37 cellular contexts compared by ENCODE assay signal in genomic region chr7:51689547-51689946, GRCh38.
"Had no signal": no experiment of that assay in that cellular context is flagged by ENCODE, and none has a peak within 500 bp of the region (broad histone marks: within the 10 kb centered on the region; RNA-seq: fewer than 3 reads in every experiment).

No MANE protein-coding gene starts in this region.

- H3K27ac Mint-ChIP-seq: activated B cell treated with CpG ODN at 0.5 μM for 24 hours; activated CD4-positive, alpha-beta memory T cell treated with anti-CD3 and anti-CD28 coated beads for 36 hours; activated CD4-positive, alpha-beta T cell treated with anti-CD3 and anti-CD28 coated beads, Interleukin-2, amount 10 ng/mL, durations not matched to agents 24 days and 14 days; activated CD8-positive, alpha-beta T cell treated with anti-CD3 and anti-CD28 coated beads for 36 hours; activated naive CD4-positive, alpha-beta T cell treated with anti-CD3 and anti-CD28 coated beads, Interleukin-2, amount 10 ng/mL, durations not matched to agents 7 days and 5 days; activated naive CD4-positive, alpha-beta T cell treated with anti-CD3 and anti-CD28 coated beads, Interleukin-2, amount 50 U/mL, for 24 hours; activated naive CD8-positive, alpha-beta T cell; activated naive CD8-positive, alpha-beta T cell treated with anti-CD3 and anti-CD28 coated beads, Interleukin-2, amount 10 ng/mL, durations not matched to agents 7 days and 5 days; activated naive CD8-positive, alpha-beta T cell treated with anti-CD3 and anti-CD28 coated beads, Interleukin-2, amount 50 U/mL, for 24 hours; activated T-helper 2 cell treated with anti-CD3 and anti-CD28 coated beads, Interferon-gamma antibody, Interleukin-2, Interleukin-4, amounts not matched to agents 10 μg/mL and 5 μg/mL and 100 μg/mL, durations not matched to agents 14 hours and 24 hours and 36 hours; brain; T-helper 1 cell treated with Interleukin-12 subunit alpha and Interleukin-12 subunit beta and Interleukin-4 antibody, amounts not matched to agents 30 μg/mL and 1 μg/mL, for 36 hours; T-helper 2 cell treated with Interferon-gamma antibody and Interleukin-4, amounts not matched to agents 5 μg/mL and 100 μg/mL, for 36 hours had no signal

- H3K27ac ChIP-seq: ascending aorta, cardiac muscle cell, VCaP had no signal

- H3K36me3 Mint-ChIP-seq: activated CD4-positive, alpha-beta memory T cell treated with anti-CD3 and anti-CD28 coated beads for 36 hours; activated naive CD4-positive, alpha-beta T cell treated with anti-CD3 and anti-CD28 coated beads, Interleukin-2, amount 10 ng/mL, durations not matched to agents 7 days and 5 days; activated naive CD4-positive, alpha-beta T cell treated with anti-CD3 and anti-CD28 coated beads, Interleukin-2, amount 50 U/mL, for 24 hours; activated naive CD8-positive, alpha-beta T cell; activated naive CD8-positive, alpha-beta T cell treated with anti-CD3 and anti-CD28 coated beads, Interleukin-2, amount 10 ng/mL, durations not matched to agents 7 days and 5 days; brain had no signal

- H3K4me3 Mint-ChIP-seq: activated B cell treated with CpG ODN at 0.5 μM for 24 hours; activated CD4-positive, alpha-beta memory T cell treated with anti-CD3 and anti-CD28 coated beads for 36 hours; activated CD4-positive, alpha-beta T cell treated with anti-CD3 and anti-CD28 coated beads, Interleukin-2, amount 10 ng/mL, durations not matched to agents 24 days and 14 days; activated CD8-positive, alpha-beta T cell treated with anti-CD3 and anti-CD28 coated beads for 36 hours; activated naive CD4-positive, alpha-beta T cell treated with anti-CD3 and anti-CD28 coated beads, Interleukin-2, amount 10 ng/mL, durations not matched to agents 7 days and 5 days; activated naive CD4-positive, alpha-beta T cell treated with anti-CD3 and anti-CD28 coated beads, Interleukin-2, amount 50 U/mL, for 24 hours; activated naive CD8-positive, alpha-beta T cell; activated naive CD8-positive, alpha-beta T cell treated with anti-CD3 and anti-CD28 coated beads, Interleukin-2, amount 10 ng/mL, durations not matched to agents 7 days and 5 days; activated naive CD8-positive, alpha-beta T cell treated with anti-CD3 and anti-CD28 coated beads, Interleukin-2, amount 50 U/mL, for 24 hours; activated T-cell treated with anti-CD3 and anti-CD28 coated beads, Interleukin-2, amount 50 U/mL, for 4 hours; brain; central memory CD8-positive, alpha-beta T cell; T-helper 1 cell treated with Interleukin-12 subunit alpha and Interleukin-12 subunit beta and Interleukin-4 antibody, amounts not matched to agents 30 μg/mL and 1 μg/mL, for 36 hours; T-helper 2 cell treated with Interferon-gamma antibody and Interleukin-4, amounts not matched to agents 5 μg/mL and 100 μg/mL, for 36 hours had no signal

- FAIRE-seq: bronchial epithelial cell, TTC549 had no signal

- H3K4me3 ChIP-seq: ascending aorta, cardiac muscle cell had no signal

- DNase-seq: activated B cell treated with CpG ODN at 0.5 μM for 24 hours; activated CD4-positive, alpha-beta memory T cell treated with anti-CD3 and anti-CD28 coated beads for 36 hours; activated CD4-positive, alpha-beta T cell treated with anti-CD3 and anti-CD28 coated beads for 4 hours; activated CD4-positive, alpha-beta T cell treated with anti-CD3 and anti-CD28 coated beads, Interleukin-2, amount 10 ng/mL, durations not matched to agents 24 days and 14 days; activated CD4-positive, alpha-beta T cell treated with anti-CD3 and anti-CD28 coated beads, Interleukin-2, amount 50 U/mL, for 1 hour; activated CD4-positive, alpha-beta T cell treated with anti-CD3 and anti-CD28 coated beads, Interleukin-2, amount 50 U/mL, for 4 hours; activated CD4-positive, CD25-positive, alpha-beta regulatory T cell treated with anti-CD3 and anti-CD28 coated beads, Interleukin-2, amount 50 U/mL, for 72 hours; activated CD8-positive, alpha-beta memory T cell treated with anti-CD3 and anti-CD28 coated beads, Interleukin-2, amount 50 U/mL, for 4 hours; activated CD8-positive, alpha-beta T cell treated with anti-CD3 and anti-CD28 coated beads for 36 hours; activated effector memory CD4-positive, alpha-beta T cell treated with Interleukin-2 at 50 U/mL for 16 hours; activated gamma-delta T cell; activated naive CD4-positive, alpha-beta T cell treated with anti-CD3 and anti-CD28 coated beads, Interleukin-2, amount 10 ng/mL, durations not matched to agents 7 days and 5 days; activated naive CD4-positive, alpha-beta T cell treated with Interleukin-2 at 50 U/mL for 16 hours; activated naive CD8-positive, alpha-beta T cell treated with anti-CD3 and anti-CD28 coated beads, Interleukin-2, amount 10 ng/mL, durations not matched to agents 7 days and 5 days; activated naive CD8-positive, alpha-beta T cell treated with anti-CD3 and anti-CD28 coated beads, Interleukin-2, amount 50 U/mL, for 24 hours; activated T-cell treated with anti-CD3 and anti-CD28 coated beads for 4 hours; activated T-cell treated with anti-CD3 and anti-CD28 coated beads, Interleukin-2, amount 50 U/mL, for 1 hour; activated T-cell treated with anti-CD3 and anti-CD28 coated beads, Interleukin-2, amount 50 U/mL, for 4 hours; amygdala; anterior cingulate cortex; caudate nucleus; cerebellar nuclear complex; T-helper 1 cell; T-helper 2 cell; T-helper 9 cell had no signal

- H3K9me3 ChIP-seq: ascending aorta had no signal

- ATAC-seq: activated CD8-positive, alpha-beta T cell treated with anti-CD3 and anti-CD28 coated beads for 36 hours; activated naive CD8-positive, alpha-beta T cell treated with anti-CD3 and anti-CD28 coated beads, Interleukin-2, amount 50 U/mL, for 24 hours; activated T-cell treated with anti-CD3 and anti-CD28 coated beads, Interleukin-2, amount 50 U/mL, for 4 hours had no signal

- H3K4me1 ChIP-seq: ascending aorta had no signal

- H3K36me3 ChIP-seq: ascending aorta, cardiac muscle cell had no signal

- H3K4me1 Mint-ChIP-seq: activated B cell treated with CpG ODN at 0.5 μM for 24 hours; activated CD4-positive, alpha-beta T cell treated with anti-CD3 and anti-CD28 coated beads, Interleukin-2, amount 10 ng/mL, durations not matched to agents 24 days and 14 days; activated naive CD4-positive, alpha-beta T cell treated with anti-CD3 and anti-CD28 coated beads, Interleukin-2, amount 10 ng/mL, durations not matched to agents 7 days and 5 days; activated naive CD4-positive, alpha-beta T cell treated with anti-CD3 and anti-CD28 coated beads, Interleukin-2, amount 50 U/mL, for 24 hours; activated naive CD8-positive, alpha-beta T cell treated with anti-CD3 and anti-CD28 coated beads, Interleukin-2, amount 10 ng/mL, durations not matched to agents 7 days and 5 days; activated naive CD8-positive, alpha-beta T cell treated with anti-CD3 and anti-CD28 coated beads, Interleukin-2, amount 50 U/mL, for 24 hours; central memory CD8-positive, alpha-beta T cell had no signal

- H3K27me3 Mint-ChIP-seq: activated B cell treated with CpG ODN at 0.5 μM for 24 hours; activated CD4-positive, alpha-beta memory T cell treated with anti-CD3 and anti-CD28 coated beads for 36 hours; activated CD4-positive, alpha-beta T cell treated with anti-CD3 and anti-CD28 coated beads, Interleukin-2, amount 10 ng/mL, durations not matched to agents 24 days and 14 days; activated CD8-positive, alpha-beta T cell treated with anti-CD3 and anti-CD28 coated beads for 36 hours; activated naive CD4-positive, alpha-beta T cell treated with anti-CD3 and anti-CD28 coated beads, Interleukin-2, amount 10 ng/mL, durations not matched to agents 7 days and 5 days; activated naive CD4-positive, alpha-beta T cell treated with anti-CD3 and anti-CD28 coated beads, Interleukin-2, amount 50 U/mL, for 24 hours; activated naive CD8-positive, alpha-beta T cell; activated naive CD8-positive, alpha-beta T cell treated with anti-CD3 and anti-CD28 coated beads, Interleukin-2, amount 10 ng/mL, durations not matched to agents 7 days and 5 days; activated naive CD8-positive, alpha-beta T cell treated with anti-CD3 and anti-CD28 coated beads, Interleukin-2, amount 50 U/mL, for 24 hours; brain; central memory CD8-positive, alpha-beta T cell had no signal

- H3K27me3 ChIP-seq: ascending aorta, cardiac muscle cell had no signal
